Comparison of ENCODE assay signal across 12 cellular contexts in the genomic region with DNA sequence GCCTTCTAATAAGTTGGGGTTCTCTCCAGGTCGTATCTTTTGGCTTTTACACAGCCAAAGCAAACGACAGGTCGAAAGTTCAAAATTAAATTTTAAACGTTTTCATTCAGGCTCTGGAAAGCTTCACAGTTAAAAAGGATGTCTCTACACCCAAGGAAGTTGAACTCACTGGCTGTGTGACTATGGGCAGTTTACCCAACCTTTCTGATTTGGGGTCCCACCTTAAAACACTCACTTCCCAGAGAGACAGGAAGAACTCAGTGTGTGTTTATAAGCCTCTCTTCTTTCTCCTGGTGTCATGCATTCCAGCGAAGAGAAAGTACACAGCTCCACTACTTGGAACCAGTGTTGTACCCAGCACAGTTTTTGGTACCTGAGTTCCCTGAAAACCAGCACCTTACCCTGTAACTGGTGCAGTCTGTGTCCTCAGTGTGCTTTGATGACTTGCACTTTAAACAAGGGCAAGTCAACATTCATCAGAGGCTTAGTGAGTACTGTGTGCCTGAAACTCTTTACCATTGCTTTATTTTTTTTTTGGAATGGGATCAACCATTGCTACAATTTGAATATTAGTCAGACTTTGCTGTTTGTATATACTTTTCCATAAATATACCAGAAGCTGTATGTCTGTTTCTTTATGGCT. TPM values are rescaled to one million over a fixed set of nuclear protein-coding genes. Genes with fewer than 3 reads are reported as not detected.
DNase-seq lines count a peak whose midpoint lies in the region; ATAC-seq, FAIRE-seq and TF ChIP-seq lines count a peak whose summit lies in the region.
"Had no signal": no experiment of that assay in that cellular context is flagged by ENCODE, and none has a peak within 500 bp of the region (broad histone marks: within the 10 kb centered on the region; RNA-seq: fewer than 3 reads in every experiment).

No MANE protein-coding gene starts in this region.

- H3K9me3 ChIP-seq in A549 (no peaks in the 10 kb centered on the region), GM23248 (ENCODE audit: low read depth) (no peaks in the 10 kb centered on the region), iPS-18c (ENCODE audit: control insufficient read depth, insufficient read depth, low read length) (no peaks in the 10 kb centered on the region), gastrocnemius medialis (no peaks in the 10 kb centered on the region)

- ATAC-seq in A549 (no peak), GM21786 (IDR thresholded peaks at IDR 0.05; ENCODE audit: unreplicated experiment) (no peak), gastrocnemius medialis (no peak), GM19328 (IDR thresholded peaks at IDR 0.05; ENCODE audit: unreplicated experiment) (no peak), GM19395 (IDR thresholded peaks at IDR 0.05; ENCODE audit: unreplicated experiment) (no peak)
- ATAC-seq: left cardiac atrium had no signal

- H3F3A ChIP-seq in GM23248 (ENCODE audit: insufficient read depth) = no peaks in the 10 kb centered on the region

- TF ChIP-seq POLR2A in A549 (IDR thresholded peaks at IDR 0.05; ENCODE audit: low read length) (no peak), gastrocnemius medialis (IDR thresholded peaks at IDR 0.05) (no peak)

- H3K36me3 ChIP-seq in GM23248 (ENCODE audit: low read depth) = 0 out of 2 replicates have a peak, but pooled peaks cover 2% of the 10 kb centered on the region
- H3K36me3 ChIP-seq in gastrocnemius medialis = peaks cover 0 to 17% of the 10 kb centered on the region in 2 donors

- POLR2A ChIA-PET in A549 (lab: Yijun Ruan, JAX) = no interaction called here

- DNase-seq in A549 (ENCODE audit: low read depth in 1 of 2, low spot score in 1 of 2) = no peak
- DNase-seq in GM23248 = peak; percentile 24
- no peak for DNase-seq in gastrocnemius medialis
- DNase-seq: COR-L47, left cardiac atrium had no signal

- peaks cover 19% of the 10 kb centered on the region for H3K4me1 ChIP-seq in A549
- peaks cover 15% of the 10 kb centered on the region for H3K4me1 ChIP-seq in GM23248 (ENCODE audit: insufficient read depth)
- peaks cover 20 to 26% of the 10 kb centered on the region in 2 donors for H3K4me1 ChIP-seq in gastrocnemius medialis

- TF ChIP-seq CTCF in A549 (IDR thresholded peaks at IDR 0.05) (no peak), WI38 (IDR thresholded peaks at IDR 0.05; ENCODE audit: low read depth, low read length) (no peak), gastrocnemius medialis (IDR thresholded peaks at IDR 0.05 in 4 of 5, conservative IDR thresholded peaks at IDR 0.05 in 1 of 5) (no peak)

- intact Hi-C loops in gastrocnemius medialis (cut with DNase I; ENCODE audit: low total_unique reads) = loop anchor here (10.0 kb wide), 1 partner anchor 1140 kb away; no protein-coding TSS in a partner anchor

- no peak for FAIRE-seq in A549 (lab: Jason Lieb, UNC)
- FAIRE-seq: endometrium, small intestine had no signal

- H3K4me3 ChIP-seq in A549 = peak overlapping the region; percentile 77; the same call in 1 of the 3 replicates
- H3K4me3 ChIP-seq in GM23248 = peak overlapping the region; percentile 82
- peak overlapping the region; percentile 94 for H3K4me3 ChIP-seq in WI38 (ENCODE audit: low read depth, low read length)
- H3K4me3 ChIP-seq in iPS-18c (ENCODE audit: insufficient read depth, low read depth, low read length) = peak overlapping the region; percentile 65; the same call in 1 of the 2 replicates
- no peak overlapping the region for H3K4me3 ChIP-seq in gastrocnemius medialis

- no peak for TF ChIP-seq EP300 in A549 (IDR thresholded peaks at IDR 0.05)

- H3K27ac ChIP-seq in A549 = peak overlapping the region in 1 of 2 experiments; percentile 98; a peak in 2 of 6 replicates
- no peak overlapping the region for H3K27ac ChIP-seq in GM23248
- no peak overlapping the region for H3K27ac ChIP-seq in gastrocnemius medialis

- no peak for TF ChIP-seq RAD21 in A549 (conservative IDR thresholded peaks at IDR 0.05 in 1 of 2, IDR thresholded peaks at IDR 0.05 in 1 of 2)

- no peak overlapping the region; the same call in 1 of the 2 replicates for H2AFZ ChIP-seq in GM23248

- no peaks in the 10 kb centered on the region for H4K20me1 ChIP-seq in GM23248 (ENCODE audit: insufficient read depth)

- H3K27me3 ChIP-seq in GM23248 (replicated peaks; ENCODE audit: insufficient read depth) = no peaks in the 10 kb centered on the region
- no peaks in the 10 kb centered on the region for H3K27me3 ChIP-seq in gastrocnemius medialis

- H3K9ac ChIP-seq in GM23248 = peak overlapping the region; percentile 93; the same call in 1 of the 2 replicates

- H3K9me2 ChIP-seq in GM23248 (ENCODE audit: insufficient read depth) = no peaks in the 10 kb centered on the region

- 59% methylated on average over 5 of the region's 5 CpGs for WGBS in A549 (ENCODE audit: missing lambda C conversion rate)
- WGBS in GM23248 (ENCODE audit: low coverage in 1 of 2, low lambda C conversion rate in 2 of 2, missing lambda C conversion rate in 2 of 2), 2 experiments = 59 to 67% methylated on average over 5 of the region's 5 CpGs

- in situ Hi-C loops in GM23248 (cut with MboI) (loop anchor here (25.0 kb wide), 1 partner anchor 102 kb away; no protein-coding TSS in a partner anchor), gastrocnemius medialis (cut with MboI; ENCODE audit: low sequenced_read_pairs in 4 of 4) (loop anchor here in 2 of 4 donors (5.0 to 25.0 kb wide), 4 partner anchors 80 to 1227 kb away; a partner anchor contains a TSS)

- peak overlapping the region; percentile 77 for H3K4me2 ChIP-seq in A549
- H3K4me2 ChIP-seq in GM23248 (ENCODE audit: unreplicated experiment) = peak overlapping the region; percentile 83

- peaks cover 91% of the 10 kb centered on the region for H3K79me2 ChIP-seq in GM23248 (ENCODE audit: insufficient read depth)

- CTCF ChIA-PET in A549 (lab: Yijun Ruan, JAX) = interaction anchor here (0.9 to 1.2 kb wide), 2 partner anchors 111 to 1138 kb away, joined by 3 read pairs; no protein-coding TSS in a partner anchor

TF ChIP-seq in A549, 52 proteins besides CTCF, POLR2A, EP300 and RAD21 (continues in another document):
- TF ChIP-seq, protein P1, sequence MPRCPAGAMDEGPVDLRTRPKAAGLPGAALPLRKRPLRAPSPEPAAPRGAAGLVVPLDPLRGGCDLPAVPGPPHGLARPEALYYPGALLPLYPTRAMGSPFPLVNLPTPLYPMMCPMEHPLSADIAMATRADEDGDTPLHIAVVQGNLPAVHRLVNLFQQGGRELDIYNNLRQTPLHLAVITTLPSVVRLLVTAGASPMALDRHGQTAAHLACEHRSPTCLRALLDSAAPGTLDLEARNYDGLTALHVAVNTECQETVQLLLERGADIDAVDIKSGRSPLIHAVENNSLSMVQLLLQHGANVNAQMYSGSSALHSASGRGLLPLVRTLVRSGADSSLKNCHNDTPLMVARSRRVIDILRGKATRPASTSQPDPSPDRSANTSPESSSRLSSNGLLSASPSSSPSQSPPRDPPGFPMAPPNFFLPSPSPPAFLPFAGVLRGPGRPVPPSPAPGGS (IDR thresholded peaks at IDR 0.05) = no peak
- no peak for TF ChIP-seq EHMT2 (IDR thresholded peaks at IDR 0.05; ENCODE audit: low read depth)
- TF ChIP-seq NR3C1 (IDR thresholded peaks at IDR 0.05) = no peak
- TF ChIP-seq, protein P2, sequence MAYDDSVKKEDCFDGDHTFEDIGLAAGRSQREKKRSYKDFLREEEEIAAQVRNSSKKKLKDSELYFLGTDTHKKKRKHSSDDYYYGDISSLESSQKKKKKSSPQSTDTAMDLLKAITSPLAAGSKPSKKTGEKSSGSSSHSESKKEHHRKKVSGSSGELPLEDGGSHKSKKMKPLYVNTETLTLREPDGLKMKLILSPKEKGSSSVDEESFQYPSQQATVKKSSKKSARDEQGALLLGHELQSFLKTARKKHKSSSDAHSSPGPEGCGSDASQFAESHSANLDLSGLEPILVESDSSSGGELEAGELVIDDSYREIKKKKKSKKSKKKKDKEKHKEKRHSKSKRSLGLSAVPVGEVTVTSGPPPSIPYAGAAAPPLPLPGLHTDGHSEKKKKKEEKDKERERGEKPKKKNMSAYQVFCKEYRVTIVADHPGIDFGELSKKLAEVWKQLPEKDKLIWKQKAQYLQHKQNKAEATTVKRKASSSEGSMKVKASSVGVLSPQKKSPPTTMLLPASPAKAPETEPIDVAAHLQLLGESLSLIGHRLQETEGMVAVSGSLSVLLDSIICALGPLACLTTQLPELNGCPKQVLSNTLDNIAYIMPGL (CRISPR knock-in tag; IDR thresholded peaks at IDR 0.05; ENCODE audit: borderline replicate concordance) = no peak
- no peak for TF ChIP-seq MAFK (IDR thresholded peaks at IDR 0.05; ENCODE audit: partially characterized antibody)
- no peak for TF ChIP-seq GATA3 (IDR thresholded peaks at IDR 0.05; ENCODE audit: borderline replicate concordance)
- TF ChIP-seq, protein P3, sequence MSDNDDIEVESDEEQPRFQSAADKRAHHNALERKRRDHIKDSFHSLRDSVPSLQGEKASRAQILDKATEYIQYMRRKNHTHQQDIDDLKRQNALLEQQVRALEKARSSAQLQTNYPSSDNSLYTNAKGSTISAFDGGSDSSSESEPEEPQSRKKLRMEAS (IDR thresholded peaks at IDR 0.05) = no peak
- no peak for TF ChIP-seq CBX8 (IDR thresholded peaks at IDR 0.05)

RNA-seq across cellular contexts. Expression of a gene that starts 1.7 kb away (rescaled TPM):
- polyA plus RNA-seq in A549 (2011; rRNA removed) (25.4 and 28.1 TPM in 2 replicates), A549 (2017; fragmentation: RNase III; extraction: RNeasy Plus Mini Kit Qiagen cat#74134 plus additional on column Dnase treatment) (9.7 to 12.2 TPM (median 11.1 TPM) in 3 replicates), GM23248 (2016; fragmentation: Nextera tagmentation; extraction: Ambion mirVana) (18.8 and 18.9 TPM in 2 replicates)
- polyA plus RNA-seq in A549 (2012; cell fraction: cytosol; rRNA removed) = 27.4 and 35.4 TPM in 2 replicates
- polyA plus RNA-seq in A549 (2012; cell fraction: nucleus; rRNA removed) = 33.2 and 41.8 TPM in 2 replicates
- 18.2 and 18.8 TPM in 2 replicates for polyA minus RNA-seq in A549 (2011; rRNA and poly(A)+ RNA removed)
- total RNA-seq in GM23248 (2014; rRNA removed; shearing (Covaris generic)) = 11.8 and 20.2 TPM in 2 replicates
- total RNA-seq in gastrocnemius medialis = 1 to 10 TPM in 3 of 4 donors, under 1 TPM in 1; 0.75 to 4.3 (median 3.3) TPM

RNA-seq across cellular contexts. Expression of a gene that starts 2.1 kb away (rescaled TPM):
- polyA plus RNA-seq in A549 (2011; rRNA removed) (91.3 and 95.7 TPM in 2 replicates), A549 (2017; fragmentation: RNase III; extraction: RNeasy Plus Mini Kit Qiagen cat#74134 plus additional on column Dnase treatment) (99.4 to 109 TPM (median 101 TPM) in 3 replicates), GM23248 (2016; fragmentation: Nextera tagmentation; extraction: Ambion mirVana) (47.2 and 48.2 TPM in 2 replicates)
- 83.4 and 88.1 TPM in 2 replicates for polyA plus RNA-seq in A549 (2012; cell fraction: cytosol; rRNA removed)
- polyA plus RNA-seq in A549 (2012; cell fraction: nucleus; rRNA removed) = 111 and 138 TPM in 2 replicates
- polyA minus RNA-seq in A549 (2011; rRNA and poly(A)+ RNA removed) = 52.3 and 55.6 TPM in 2 replicates
- 43.0 and 51.0 TPM in 2 replicates for total RNA-seq in GM23248 (2014; rRNA removed; shearing (Covaris generic))
- total RNA-seq in gastrocnemius medialis = 10 to 100 TPM; 29.4 to 45.9 (median 38.0) TPM

Comparison
In these comparisons a context has a peak if more than half of its experiments do, and no peak if none do; other contexts are left out.
1. H3K4me3 ChIP-seq: peak in A549 (single experiment), GM23248 (single experiment), WI38 (single experiment) and iPS-18c (single experiment); none in gastrocnemius medialis (0 of 4).